10 cellular contexts compared by ENCODE assay signal in the genomic region with DNA sequence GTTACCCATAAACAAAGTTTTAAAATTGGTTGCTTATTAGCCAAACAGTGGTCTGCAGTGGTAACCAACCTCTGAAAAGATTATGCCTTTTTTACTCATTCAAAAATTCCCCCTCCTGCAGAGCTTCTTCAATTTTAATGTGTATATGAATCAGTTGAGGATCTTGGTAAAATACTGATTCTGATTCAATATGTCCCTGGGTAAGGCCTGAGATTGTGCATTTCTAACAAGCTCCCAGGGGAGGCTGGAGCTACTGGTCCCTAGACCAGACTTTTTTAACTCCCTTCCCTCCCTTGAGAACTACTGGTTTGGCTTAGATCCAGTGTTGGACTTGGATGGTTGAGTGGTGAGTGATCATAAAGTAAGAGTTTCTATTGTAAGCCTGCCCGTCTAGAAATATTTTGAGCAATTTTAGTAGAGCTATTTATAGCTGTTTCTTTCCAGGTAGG.
DNase-seq lines count a peak whose midpoint lies in the region; ATAC-seq and TF ChIP-seq lines count a peak whose summit lies in the region.
"Had no signal": no experiment of that assay in that cellular context is flagged by ENCODE, and none has a peak within 500 bp of the region (broad histone marks: within the 10 kb centered on the region; RNA-seq: fewer than 3 reads in every experiment).

No MANE protein-coding gene starts in this region.

- peaks cover 13% of the 10 kb centered on the region for H3K4me1 ChIP-seq in vagina

- H3K27me3 ChIP-seq in vagina = no peaks in the 10 kb centered on the region
- H3K27me3 ChIP-seq: neutrophil had no signal

- no peak overlapping the region for H3K9ac ChIP-seq in SK-N-MC (ENCODE audit: insufficient read length)

- H3K9me3 ChIP-seq in SK-N-MC (ENCODE audit: low read depth, low read length) (no peaks in the 10 kb centered on the region), vagina (no peaks in the 10 kb centered on the region)
- H3K9me3 ChIP-seq: neutrophil had no signal

- ATAC-seq in GM18867 (IDR thresholded peaks at IDR 0.05; ENCODE audit: unreplicated experiment) (peak; percentile 42), HG02973 (IDR thresholded peaks at IDR 0.05; ENCODE audit: unreplicated experiment) (peak; percentile 42)
- ATAC-seq: activated CD8-positive, alpha-beta memory T cell treated with anti-CD3 and anti-CD28 coated beads, Interleukin-2, amount 10 ng/mL, durations not matched to agents 7 days and 5 days had no signal

- H3K4me3 ChIP-seq in SK-N-MC (no peak overlapping the region), vagina (no peak overlapping the region)

- TF ChIP-seq POLR2A in vagina (IDR thresholded peaks at IDR 0.05) = no peak

- intact Hi-C loops in vagina (cut with DNase I) = no loop called here

- no peak for TF ChIP-seq CTCF in vagina (IDR thresholded peaks at IDR 0.05)

- H3K36me3 ChIP-seq in SK-N-MC (ENCODE audit: insufficient read depth, low read length) (peaks cover 7% of the 10 kb centered on the region; the same call in 1 of the 2 replicates), vagina (no peaks in the 10 kb centered on the region)
- H3K36me3 ChIP-seq: neutrophil had no signal

- H3K27ac ChIP-seq in SK-N-MC = peak overlapping the region; percentile 45; the same call in 1 of the 2 replicates
- H3K27ac ChIP-seq in vagina = no peak overlapping the region
- H3K27ac ChIP-seq: neutrophil had no signal

- DNase-seq in SK-N-MC (ENCODE audit: low read depth, low spot score) (no peak), kidney tubule cell (ENCODE audit: low spot score) (peak; percentile 88), hypothalamus (lab: John Stamatoyannopoulos, UW) (no peak), AG20443 (ENCODE audit: low spot score) (no peak), vagina (ENCODE audit: extremely low spot score in 2 of 2) (no peak)
- DNase-seq: activated CD8-positive, alpha-beta memory T cell treated with anti-CD3 and anti-CD28 coated beads, Interleukin-2, amount 10 ng/mL, durations not matched to agents 7 days and 5 days; NCI-H82 had no signal
